ENCODE assay signal across 8 cellular contexts in the genomic region with DNA sequence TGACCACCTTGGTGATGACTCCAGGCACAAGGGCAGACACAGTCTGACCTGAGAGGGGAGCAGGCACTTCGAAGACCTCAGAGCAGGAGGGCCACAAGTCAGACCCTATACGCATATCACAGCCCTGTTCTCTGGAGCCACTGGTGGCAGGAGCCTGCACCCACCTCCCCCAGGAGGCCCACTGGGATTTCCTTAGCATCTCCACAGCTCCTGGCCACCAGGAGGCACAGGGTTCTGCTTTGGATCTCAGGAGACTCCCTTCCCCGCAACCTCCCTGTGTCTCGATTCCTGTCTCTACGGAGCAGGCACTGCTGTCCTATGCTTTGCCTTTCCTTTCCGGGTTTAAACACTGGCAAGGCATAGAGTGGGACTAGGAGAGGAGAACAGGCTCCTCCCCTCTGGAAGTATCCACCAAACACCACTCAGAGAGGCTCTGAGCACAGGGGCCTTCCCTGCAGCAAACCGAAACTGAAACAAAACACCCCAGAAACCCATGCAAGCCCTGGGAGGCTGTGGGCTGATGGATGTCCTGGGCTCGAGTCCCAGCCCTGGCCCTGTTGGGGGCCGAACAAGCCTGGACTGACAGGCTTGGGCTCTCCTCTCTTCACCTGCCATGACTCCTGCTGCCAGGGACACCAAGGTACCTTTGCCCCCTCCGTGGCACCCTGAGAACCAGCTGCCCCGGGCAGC.
DNase-seq lines count a peak whose midpoint lies in the region; ATAC-seq and TF ChIP-seq lines count a peak whose summit lies in the region.

No MANE protein-coding gene starts in this region.

- no peaks in the 10 kb centered on the region for H3K27me3 Mint-ChIP-seq in memory B cell

- no peaks in the 10 kb centered on the region for H3K27me3 ChIP-seq in dorsolateral prefrontal cortex

- H3K4me3 Mint-ChIP-seq in memory B cell: peak overlapping the region; percentile 85

- peaks cover 2% of the 10 kb centered on the region for H3K4me1 Mint-ChIP-seq in memory B cell

- H3K4me3 ChIP-seq in dorsolateral prefrontal cortex: peak overlapping the region; percentile 31 to 77 (median 59)

- H3K9me3 Mint-ChIP-seq in memory B cell: peaks cover 1% of the 10 kb centered on the region

- peak in 7 of 56 donors; percentile 5 to 33 (median 15) for TF ChIP-seq CTCF in dorsolateral prefrontal cortex (IDR thresholded peaks at IDR 0.05 in 54 of 56, conservative IDR thresholded peaks at IDR 0.05 in 2 of 56; ENCODE audit: low read depth in 1 of 56, partially characterized antibody in 56 of 56)

- H3K27ac ChIP-seq in dorsolateral prefrontal cortex: peak overlapping the region; percentile 38 to 96 (median 90)

- H3K27ac Mint-ChIP-seq in memory B cell: peak overlapping the region; percentile 75

- DNase-seq in EH (ENCODE audit: low read depth) (peak; percentile 96), LHCN-M2 (ENCODE audit: low read depth) (peak; percentile 91), dorsolateral prefrontal cortex (peak in 8 of 10 donors; percentile 53 to 78 (median 68)), memory B cell (ENCODE audit: low spot score in 2 of 2) (peak in 1 of 2 donors; percentile 22), SK-N-DZ (ENCODE audit: low spot score) (no peak)
- DNase-seq in activated CD4-positive, alpha-beta T cell treated with anti-CD3 and anti-CD28 coated beads, Interleukin-2, amount 50 U/mL, for 4 hours: peak; percentile 41 to 44
- DNase-seq in stimulated activated CD8-positive, alpha-beta memory T cell treated with anti-CD3 and anti-CD28 coated beads, Interleukin-2, amount 100 ng/mL, for 1 hour (ENCODE audit: low read depth in 2 of 2): peak; percentile 10 to 24

- intact Hi-C loops in dorsolateral prefrontal cortex (cut with DNase I): loop anchor here (5.0 to 10.0 kb wide), 2 partner anchors 43 to 45 kb away; no protein-coding TSS in a partner anchor

- ATAC-seq in GM21423 (IDR thresholded peaks at IDR 0.05; ENCODE audit: unreplicated experiment) (peak; percentile 87), memory B cell (ENCODE audit: low read depth) (peak; percentile 82)

- H3K36me3 Mint-ChIP-seq in memory B cell: peaks cover 12% of the 10 kb centered on the region
